1 cellular context compared by ENCODE assay signal in the genomic region with DNA sequence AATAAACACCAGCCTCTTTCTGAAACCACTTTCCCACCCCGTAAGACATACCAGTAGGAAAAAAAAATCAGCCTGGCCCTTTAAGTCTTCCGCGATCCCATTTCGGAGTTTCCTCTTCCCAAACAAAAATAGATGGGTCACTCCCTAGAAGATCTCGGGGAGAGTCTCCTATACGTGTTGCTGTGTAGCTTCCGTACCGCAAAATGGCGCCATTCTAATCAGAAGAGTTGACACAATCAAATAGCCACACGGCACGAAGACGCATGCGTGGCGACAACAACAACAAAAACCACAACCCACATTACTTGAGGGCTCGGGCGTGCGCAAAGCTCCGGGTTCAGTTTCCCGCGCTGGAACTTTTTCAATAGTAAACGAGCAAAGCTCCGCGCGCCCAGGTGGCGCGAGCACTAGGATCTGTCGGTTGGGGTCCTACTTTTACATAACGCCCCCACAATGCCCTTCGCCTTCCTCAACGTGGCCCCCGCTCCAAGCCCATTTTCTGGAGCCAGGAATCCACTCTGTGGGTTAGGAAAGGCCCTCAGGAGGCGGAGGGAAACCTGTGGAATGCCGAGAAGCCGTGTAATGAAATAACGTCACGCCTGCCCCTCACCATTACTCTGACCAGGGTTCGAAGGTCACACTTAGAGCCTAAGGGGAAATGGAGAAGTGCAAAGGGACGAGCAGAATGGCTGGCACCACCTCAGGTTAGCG.
TF ChIP-seq lines count a peak whose summit lies in the region.

A gene (minus strand): TSS at position 208 of the 711 bp plus-strand sequence. CDS start 519 bp downstream, outside the sequence.

TF ChIP-seq in HepG2, 621 proteins besides CTCF, POLR2A, EP300 and RAD21 (continued from another document):
- TF ChIP-seq, protein P1, sequence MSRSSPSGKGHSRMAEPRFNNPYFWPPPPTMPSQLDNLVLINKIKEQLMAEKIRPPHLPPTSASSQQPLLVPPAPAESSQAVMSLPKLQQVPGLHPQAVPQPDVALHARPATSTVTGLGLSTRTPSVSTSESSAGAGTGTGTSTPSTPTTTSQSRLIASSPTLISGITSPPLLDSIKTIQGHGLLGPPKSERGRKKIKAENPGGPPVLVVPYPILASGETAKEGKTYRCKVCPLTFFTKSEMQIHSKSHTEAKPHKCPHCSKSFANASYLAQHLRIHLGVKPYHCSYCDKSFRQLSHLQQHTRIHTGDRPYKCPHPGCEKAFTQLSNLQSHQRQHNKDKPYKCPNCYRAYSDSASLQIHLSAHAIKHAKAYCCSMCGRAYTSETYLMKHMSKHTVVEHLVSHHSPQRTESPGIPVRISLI (CRISPR knock-in tag; IDR thresholded peaks at IDR 0.05; ENCODE audit: borderline replicate concordance): no peak
- 0 out of 2 replicates have a peak, but pooled peaks have one; percentile 20 for TF ChIP-seq ZNF230 (CRISPR knock-in tag; IDR thresholded peaks at IDR 0.05)
- no peak; the same call in 1 of the 2 replicates for TF ChIP-seq ZNF160 (CRISPR knock-in tag; IDR thresholded peaks at IDR 0.05)
- TF ChIP-seq ZNF549 (CRISPR knock-in tag; IDR thresholded peaks at IDR 0.05): no peak
- peak; percentile 21; the same call in 1 of the 2 replicates for TF ChIP-seq ARNTL (CRISPR knock-in tag; IDR thresholded peaks at IDR 0.05)
- TF ChIP-seq, protein P2, sequence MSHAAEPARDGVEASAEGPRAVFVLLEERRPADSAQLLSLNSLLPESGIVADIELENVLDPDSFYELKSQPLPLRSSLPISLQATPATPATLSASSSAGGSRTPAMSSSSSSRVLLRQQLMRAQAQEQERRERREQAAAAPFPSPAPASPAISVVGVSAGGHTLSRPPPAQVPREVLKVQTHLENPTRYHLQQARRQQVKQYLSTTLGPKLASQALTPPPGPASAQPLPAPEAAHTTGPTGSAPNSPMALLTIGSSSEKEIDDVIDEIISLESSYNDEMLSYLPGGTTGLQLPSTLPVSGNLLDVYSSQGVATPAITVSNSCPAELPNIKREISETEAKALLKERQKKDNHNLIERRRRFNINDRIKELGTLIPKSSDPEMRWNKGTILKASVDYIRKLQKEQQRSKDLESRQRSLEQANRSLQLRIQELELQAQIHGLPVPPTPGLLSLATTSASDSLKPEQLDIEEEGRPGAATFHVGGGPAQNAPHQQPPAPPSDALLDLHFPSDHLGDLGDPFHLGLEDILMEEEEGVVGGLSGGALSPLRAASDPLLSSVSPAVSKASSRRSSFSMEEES (CRISPR knock-in tag; IDR thresholded peaks at IDR 0.05): peak; percentile 18; the same call in 1 of the 2 replicates
- 0 out of 2 replicates have a peak, but pooled peaks have one; percentile 39 for TF ChIP-seq ELF3 (CRISPR knock-in tag; IDR thresholded peaks at IDR 0.05)
- TF ChIP-seq ZSCAN20 (CRISPR knock-in tag; IDR thresholded peaks at IDR 0.05; ENCODE audit: borderline replicate concordance): 0 out of 2 replicates have a peak, but pooled peaks have one; percentile 21
- TF ChIP-seq ZSCAN30 (CRISPR knock-in tag; IDR thresholded peaks at IDR 0.05): no peak
- TF ChIP-seq, protein P3, sequence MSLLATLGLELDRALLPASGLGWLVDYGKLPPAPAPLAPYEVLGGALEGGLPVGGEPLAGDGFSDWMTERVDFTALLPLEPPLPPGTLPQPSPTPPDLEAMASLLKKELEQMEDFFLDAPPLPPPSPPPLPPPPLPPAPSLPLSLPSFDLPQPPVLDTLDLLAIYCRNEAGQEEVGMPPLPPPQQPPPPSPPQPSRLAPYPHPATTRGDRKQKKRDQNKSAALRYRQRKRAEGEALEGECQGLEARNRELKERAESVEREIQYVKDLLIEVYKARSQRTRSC (CRISPR knock-in tag; IDR thresholded peaks at IDR 0.05; ENCODE audit: low read depth): no peak
- peak; percentile 79 for TF ChIP-seq KDM5A (IDR thresholded peaks at IDR 0.05; ENCODE audit: borderline replicate concordance, low read length)
- no peak for TF ChIP-seq SRSF4 (IDR thresholded peaks at IDR 0.05; ENCODE audit: low read depth, low read length, poor library complexity, severe bottlenecking)
- peak; percentile 36; the same call in 1 of the 2 replicates for TF ChIP-seq ARNT2 (CRISPR knock-in tag; IDR thresholded peaks at IDR 0.05; ENCODE audit: low read depth)
- TF ChIP-seq ZFP90 (CRISPR knock-in tag; IDR thresholded peaks at IDR 0.05; ENCODE audit: borderline replicate concordance): no peak; the same call in 1 of the 2 replicates
- TF ChIP-seq ZNF570 (CRISPR knock-in tag; IDR thresholded peaks at IDR 0.05; ENCODE audit: borderline replicate concordance): no peak
- no peak for TF ChIP-seq RBFOX2 (IDR thresholded peaks at IDR 0.05; ENCODE audit: low read depth, low read length)
- no peak; the same call in 1 of the 2 replicates for TF ChIP-seq ZFX (CRISPR knock-in tag; IDR thresholded peaks at IDR 0.05; ENCODE audit: low read depth)
